In genomic region chr12:48640854-48641253, GRCh38 we compare ENCODE assay signal across 33 cellular contexts.
"Had no signal": no experiment of that assay in that cellular context is flagged by ENCODE, and none has a peak within 500 bp of the region (broad histone marks: within the 10 kb centered on the region; RNA-seq: fewer than 3 reads in every experiment).

No MANE protein-coding gene starts in this region.

- DNase-seq: activated B cell treated with CpG ODN at 0.5 μM for 24 hours; activated CD4-positive, alpha-beta memory T cell treated with anti-CD3 and anti-CD28 coated beads for 36 hours; activated CD4-positive, alpha-beta T cell treated with anti-CD3 and anti-CD28 coated beads for 4 hours; activated CD4-positive, alpha-beta T cell treated with anti-CD3 and anti-CD28 coated beads, Interleukin-2, amount 10 ng/mL, durations not matched to agents 24 days and 14 days; activated CD4-positive, alpha-beta T cell treated with anti-CD3 and anti-CD28 coated beads, Interleukin-2, amount 50 U/mL, for 1 hour; activated CD4-positive, alpha-beta T cell treated with anti-CD3 and anti-CD28 coated beads, Interleukin-2, amount 50 U/mL, for 4 hours; activated CD4-positive, CD25-positive, alpha-beta regulatory T cell treated with anti-CD3 and anti-CD28 coated beads, Interleukin-2, amount 50 U/mL, for 72 hours; activated CD8-positive, alpha-beta memory T cell treated with anti-CD3 and anti-CD28 coated beads, Interleukin-2, amount 50 U/mL, for 4 hours; activated CD8-positive, alpha-beta T cell treated with anti-CD3 and anti-CD28 coated beads for 36 hours; activated effector memory CD4-positive, alpha-beta T cell treated with anti-CD3 and anti-CD28 coated beads, Interleukin-2, amount 50 U/mL, for 16 hours; activated gamma-delta T cell treated with Interleukin-2 at 50 U/mL for 16 hours; activated naive CD4-positive, alpha-beta T cell; activated naive CD4-positive, alpha-beta T cell treated with anti-CD3 and anti-CD28 coated beads for 36 hours; activated naive CD4-positive, alpha-beta T cell treated with anti-CD3 and anti-CD28 coated beads, Interleukin-2, amount 50 U/mL, for 16 hours; activated naive CD8-positive, alpha-beta T cell treated with anti-CD3 and anti-CD28 coated beads for 36 hours; activated T-cell treated with anti-CD3 and anti-CD28 coated beads for 4 hours; activated T-cell treated with anti-CD3 and anti-CD28 coated beads, Interleukin-2, amount 50 U/mL, for 1 hour; activated T-cell treated with anti-CD3 and anti-CD28 coated beads, Interleukin-2, amount 50 U/mL, for 4 hours; activated T-cell treated with anti-CD3 and anti-CD28 coated beads, Interleukin-2, amount 50 U/mL, for 72 hours; adrenal gland; amniotic stem cell; aorta; body of pancreas; brain microvascular endothelial cell; central memory CD4-positive, alpha-beta T cell; T-helper 2 cell; T-helper 9 cell had no signal

- FAIRE-seq: astrocyte, TTC549 had no signal

- H3K27ac ChIP-seq: adrenal gland, body of pancreas, brain microvascular endothelial cell, breast epithelium, VCaP had no signal

- ATAC-seq: activated CD8-positive, alpha-beta T cell treated with anti-CD3 and anti-CD28 coated beads for 36 hours; activated naive CD4-positive, alpha-beta T cell treated with anti-CD3 and anti-CD28 coated beads, Interleukin-2, amount 50 U/mL, for 72 hours; activated T-cell treated with anti-CD3 and anti-CD28 coated beads, Interleukin-2, amount 50 U/mL, for 4 hours; activated T-helper 17 cell treated with anti-CD3 and anti-CD28 coated beads, Interleukin-2, amount 50 U/mL, for 72 hours; body of pancreas had no signal

- H3K4me3 ChIP-seq: adrenal gland, body of pancreas, breast epithelium had no signal

- H3K27me3 ChIP-seq: adrenal gland, body of pancreas, brain microvascular endothelial cell, breast epithelium had no signal

- H3K36me3 ChIP-seq: breast epithelium had no signal

- H3K4me1 ChIP-seq: adrenal gland, body of pancreas, breast epithelium had no signal

- H3K9me3 ChIP-seq: adrenal gland, body of pancreas, breast epithelium had no signal
